10 cellular contexts compared by ENCODE assay signal in the genomic region with DNA sequence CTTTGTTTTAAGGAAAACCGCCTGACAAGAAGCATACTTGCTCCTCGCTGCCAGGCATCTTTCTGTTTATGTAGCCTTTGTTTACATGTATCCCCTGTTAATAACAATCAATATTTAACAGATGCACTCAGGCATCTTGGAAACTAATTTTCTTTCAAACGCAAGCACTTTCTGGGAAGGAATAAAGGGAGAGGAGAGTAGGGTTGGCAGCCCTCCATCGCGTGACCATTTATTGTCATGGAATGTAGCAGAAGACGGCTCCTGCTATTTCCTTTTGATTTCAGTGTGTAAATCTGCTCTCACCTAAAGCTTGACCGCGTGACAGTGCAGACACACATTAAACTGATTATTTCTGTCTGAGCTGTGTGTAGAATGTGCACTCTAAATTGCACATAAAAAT.
DNase-seq lines count a peak whose midpoint lies in the region.
"Had no signal": no experiment of that assay in that cellular context is flagged by ENCODE, and none has a peak within 500 bp of the region (broad histone marks: within the 10 kb centered on the region; RNA-seq: fewer than 3 reads in every experiment).

No MANE protein-coding gene starts in this region.

- H3K4me3 ChIP-seq in SJSA1 (0 out of 2 replicates have a peak overlapping the region, but pooled peaks have one; percentile 6), skeletal muscle cell (ENCODE audit: low read depth, low read length) (peak overlapping the region; percentile 22)

- peak; percentile 60 for DNase-seq in ELR (ENCODE audit: low read depth)
- DNase-seq in SJSA1 (ENCODE audit: low read depth in 1 of 2, low spot score in 2 of 2) = peak; percentile 64 to 68
- peak; percentile 11 for DNase-seq in foreskin melanocyte
- DNase-seq in skeletal muscle cell (ENCODE audit: low read depth) = no peak
- no peak for DNase-seq in NCI-H1092 (lab: John Stamatoyannopoulos, UW)
- DNase-seq in COLO668 (lab: John Stamatoyannopoulos, UW; ENCODE audit: unreplicated experiment) = no peak
- DNase-seq in SHP77 treated with DMSO at 0.1 percent for 48 hours (lab: John Stamatoyannopoulos, UW) = no peak
- DNase-seq: activated naive CD4-positive, alpha-beta T cell treated with anti-CD3 and anti-CD28 coated beads for 36 hours; NCI-H1105 treated with DMSO at 0.1 percent for 48 hours; NCI-H526 treated with DMSO at 0.1 percent for 48 hours had no signal

- no peaks in the 10 kb centered on the region for H3K27me3 ChIP-seq in SJSA1 (replicated peaks)

- peaks cover 92% of the 10 kb centered on the region for H3K4me1 ChIP-seq in SJSA1 (replicated peaks)

- no peaks in the 10 kb centered on the region for H3K36me3 ChIP-seq in SJSA1

- H3K9me3 ChIP-seq in SJSA1 (replicated peaks) = no peaks in the 10 kb centered on the region

- H3K27ac ChIP-seq in SJSA1 = peak overlapping the region; percentile 87

Comparison
In these comparisons a context has a peak if more than half of its experiments do, and no peak if none do; other contexts are left out.
1. DNase-seq: peak in ELR (single experiment), SJSA1 (2 of 2) and foreskin melanocyte (single experiment); none in skeletal muscle cell (single experiment), NCI-H1092 (single experiment), COLO668 (single experiment) and SHP77 treated with DMSO at 0.1 percent for 48 hours (single experiment).